ENCODE assay signal across 10 cellular contexts in the genomic region with DNA sequence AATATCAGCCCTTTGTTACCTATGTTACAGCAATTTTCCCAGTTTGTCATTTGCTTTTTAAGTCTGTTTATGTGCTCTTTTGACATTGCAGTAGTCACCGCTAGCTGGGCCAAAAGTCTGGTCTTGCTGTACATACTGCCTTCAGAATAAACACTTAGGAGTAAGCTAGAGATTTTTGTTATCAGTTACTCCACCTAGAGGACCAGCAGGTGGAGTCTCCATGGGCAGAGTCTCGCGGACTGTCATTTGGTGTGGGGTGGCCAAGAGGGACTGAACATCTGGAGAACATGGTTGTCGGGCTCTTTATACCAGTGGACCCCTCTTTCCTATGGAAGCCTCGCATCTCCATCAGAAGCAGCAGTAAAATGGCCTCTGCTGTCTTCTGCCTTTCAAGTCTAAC. TPM values are rescaled to one million over a fixed set of nuclear protein-coding genes. Genes with fewer than 3 reads are reported as not detected.
DNase-seq lines count a peak whose midpoint lies in the region; ATAC-seq and TF ChIP-seq lines count a peak whose summit lies in the region.
"Had no signal": no experiment of that assay in that cellular context is flagged by ENCODE, and none has a peak within 500 bp of the region (broad histone marks: within the 10 kb centered on the region; RNA-seq: fewer than 3 reads in every experiment).

No MANE protein-coding gene starts in this region.

- no peaks in the 10 kb centered on the region for H3K9me2 ChIP-seq in PC-3 (replicated peaks; ENCODE audit: low read length)

- TF ChIP-seq CTCF in heart right ventricle (IDR thresholded peaks at IDR 0.05) (peak in 1 of 9 donors; percentile 33), PC-3 (conservative IDR thresholded peaks at IDR 0.05; ENCODE audit: low read depth, low read length) (peak; percentile 58), right lobe of liver (IDR thresholded peaks at IDR 0.05) (peak in 2 of 4 donors; percentile 9 to 15)

- TF ChIP-seq POLR2A in right lobe of liver (IDR thresholded peaks at IDR 0.05), result no peak

- H3K4me3 ChIP-seq in heart right ventricle, result peak overlapping the region in 9 of 10 donors; percentile 15 to 76 (median 36)
- H3K4me3 ChIP-seq in PC-3 (ENCODE audit: low read length), result no peak overlapping the region
- H3K4me3 ChIP-seq in right lobe of liver, result peak overlapping the region; percentile 17 to 39 (median 27)

- H3K4me2 ChIP-seq in PC-3 (ENCODE audit: low read length), result no peak overlapping the region

- DNase-seq in heart right ventricle, result no peak
- DNase-seq in Right ventricle myocardium superior, result no peak
- DNase-seq in PC-3, result peak; percentile 35
- no peak for DNase-seq in right lobe of liver
- DNase-seq in ureter (ENCODE audit: low spot score), result peak; percentile 38
- DNase-seq in kidney tubule cell (ENCODE audit: low spot score), result no peak
- DNase-seq in EL, result no peak
- no peak for DNase-seq in anterior cingulate cortex (lab: John Stamatoyannopoulos, UW)
- DNase-seq: T1000 had no signal

- peaks cover 0 to 1% (median 0%) of the 10 kb centered on the region in 9 donors for H3K36me3 ChIP-seq in heart right ventricle
- H3K36me3 ChIP-seq in PC-3 (ENCODE audit: low read depth, low read length), result no peaks in the 10 kb centered on the region
- H3K36me3 ChIP-seq in right lobe of liver, result no peaks in the 10 kb centered on the region

- ATAC-seq in heart right ventricle (no peak), Right ventricle myocardium superior (ENCODE audit: poor library complexity) (no peak), PC-3 (no peak), right lobe of liver (no peak)

- H3K4me1 ChIP-seq in heart right ventricle, result peaks cover 11 to 85% (median 60%) of the 10 kb centered on the region in 9 donors
- H3K4me1 ChIP-seq in PC-3 (ENCODE audit: insufficient read depth, low read length), result peaks cover 21% of the 10 kb centered on the region
- H3K4me1 ChIP-seq in right lobe of liver, result peaks cover 0 to 17% (median 2%) of the 10 kb centered on the region in 4 donors

- H3K27me3 ChIP-seq in heart right ventricle, result no peaks in the 10 kb centered on the region
- no peaks in the 10 kb centered on the region for H3K27me3 ChIP-seq in PC-3 (ENCODE audit: low read length)
- no peaks in the 10 kb centered on the region for H3K27me3 ChIP-seq in right lobe of liver

- H3F3A ChIP-seq in PC-3 (ENCODE audit: low read length, unreplicated experiment), result no peaks in the 10 kb centered on the region

- no TSS peak for BruUV-seq in PC-3 (replicated peaks; lab: Mats Ljungman, UMichigan)

- H2AFZ ChIP-seq in PC-3 (ENCODE audit: low read length), result no peak overlapping the region

- POLR2A ChIA-PET in PC-3 (lab: Charles Lee; ENCODE audit: unreplicated experiment), result no interaction called here

- H3K9ac ChIP-seq in PC-3 (ENCODE audit: low read length), result no peak overlapping the region

- CTCF ChIA-PET in PC-3 (lab: Charles Lee), result interaction anchor here (0.6 to 1.0 kb wide), 4 partner anchors 25 to 47 kb away, joined by 3 to 5 read pairs (median 3); no protein-coding TSS in a partner anchor

- intact Hi-C loops in heart right ventricle (cut with DNase I) (loop anchor here in 2 of 10 donors (1.0 to 10.0 kb wide), 4 partner anchors 49 to 431 kb away; a partner anchor contains a TSS), Right ventricle myocardium superior (cut with DNase I) (no loop called here), PC-3 (cut with micrococcal nuclease) (no loop called here), right lobe of liver (cut with DNase I) (no loop called here)

- no peaks in the 10 kb centered on the region for H4K20me1 ChIP-seq in PC-3 (ENCODE audit: low read length)

- H3K27ac ChIP-seq in heart right ventricle, result peak overlapping the region; percentile 23 to 91 (median 86)
- H3K27ac ChIP-seq in PC-3 (ENCODE audit: low read length), result no peak overlapping the region
- peak overlapping the region; percentile 46 to 98 (median 93) for H3K27ac ChIP-seq in right lobe of liver
- H3K27ac ChIP-seq: C4-2B had no signal

- WGBS in heart right ventricle, 2 donors, result 76 to 80% methylated on average over 5 of the region's 5 CpGs
- 49% methylated on average over 5 of the region's 5 CpGs for WGBS in right lobe of liver (ENCODE audit: insufficient coverage, low coverage, low lambda C conversion rate, missing lambda C conversion rate)

- H3K79me2 ChIP-seq in PC-3 (ENCODE audit: low read length), result peaks cover 18% of the 10 kb centered on the region

- no peaks in the 10 kb centered on the region for H3K9me3 ChIP-seq in heart right ventricle
- no peaks in the 10 kb centered on the region for H3K9me3 ChIP-seq in PC-3 (ENCODE audit: low read length)
- H3K9me3 ChIP-seq in right lobe of liver, result no peaks in the 10 kb centered on the region

RNA-seq across cellular contexts. Expression of a gene that starts 10.8 kb away (rescaled TPM):
- total RNA-seq in heart right ventricle (100 to 1,000 TPM in 2 of 10 donors, 10 to 100 TPM in 8; 50.1 to 118 (median 59.7) TPM), Right ventricle myocardium superior (66.2 TPM), PC-3 (2014; rRNA removed) (104 and 132 TPM in 2 replicates), right lobe of liver (100 to 1,000 TPM in 4 of 6 experiments, 10 to 100 TPM in 2; 99.7 to 136 (median 106) TPM), ureter (151 TPM)
- polyA plus RNA-seq in heart right ventricle, result 100 to 1,000 TPM in 1 of 2 donors, 10 to 100 TPM in 1; 71.7 to 127 TPM

RNA-seq across cellular contexts. Expression of a gene that starts 47.7 kb away (rescaled TPM):
- total RNA-seq in heart right ventricle (10 to 100 TPM; 11.3 to 17.6 (median 13.6) TPM), Right ventricle myocardium superior (16.6 TPM), PC-3 (2014; rRNA removed) (16.6 and 24.3 TPM in 2 replicates), right lobe of liver (1 to 10 TPM; 3.6 to 9.0 (median 6.0) TPM), ureter (44.8 TPM)
- polyA plus RNA-seq in heart right ventricle, result 10 to 100 TPM in 1 of 2 donors, 1 to 10 TPM in 1; 6.4 to 24.9 TPM

Comparison
In these comparisons a context has a peak if more than half of its experiments do, and no peak if none do; other contexts are left out.
1. DNase-seq: peak in PC-3 (single experiment) and ureter (single experiment); none in heart right ventricle (0 of 2), Right ventricle myocardium superior (single experiment), right lobe of liver (0 of 3), kidney tubule cell (single experiment), EL (single experiment) and anterior cingulate cortex (0 of 58).